Comparison of ENCODE assay signal across 8 cellular contexts in genomic region chr6:108782231-108783041, GRCh38.
A peak's percentile ranks its signal among the peaks of the same experiment; 100 is the strongest.
DNase-seq lines count a peak whose midpoint lies in the region; ATAC-seq and TF ChIP-seq lines count a peak whose summit lies in the region.

No MANE protein-coding gene starts in this region.

- H3K9me3 ChIP-seq in AG04450 (ENCODE audit: control insufficient read depth, insufficient read depth, low read length) = peaks cover 3% of the 10 kb centered on the region; the same call in 1 of the 2 replicates
- no peaks in the 10 kb centered on the region for H3K9me3 ChIP-seq in right cardiac atrium (ENCODE audit: control insufficient read depth, low read length)

- H3K4me3 ChIP-seq in AG04450 (ENCODE audit: low read depth, low read length) (peak overlapping the region; percentile 68), right cardiac atrium (ENCODE audit: low read length) (peak overlapping the region; percentile 63), urinary bladder (ENCODE audit: low read depth, low read length) (peak overlapping the region; percentile 36)

- DNase-seq in AG04450 (ENCODE audit: low read depth, low spot score) (peak; percentile 30), NAMALWA (ENCODE audit: low spot score) (peak; percentile 83), T-helper 2 cell (peak; percentile 34 to 84 (median 61)), anterior cingulate cortex (lab: John Stamatoyannopoulos, UW) (peak in 54 of 58 donors; percentile 6 to 82 (median 52)), right cardiac atrium (peak; percentile 82 to 94 (median 90)), pulmonary artery endothelial cell (ENCODE audit: low read depth, low spot score) (peak; percentile 40)

- H3K27ac ChIP-seq in AG04450 (ENCODE audit: low read depth, low read length) (peak overlapping the region; percentile 57), right cardiac atrium (ENCODE audit: low read length) (no peak overlapping the region), urinary bladder (ENCODE audit: low read depth) (no peak overlapping the region)

- intact Hi-C loops in right cardiac atrium (cut with DNase I) = loop anchor here (5.0 to 10.0 kb wide), 3 partner anchors 220 to 240 kb away; partner anchors contain the start of gene FOXO3 (in 1 of the 4)

- WGBS in right cardiac atrium = 4% methylated on average over 21 of the region's 21 CpGs
- 3% methylated on average over 21 of the region's 21 CpGs for WGBS in urinary bladder

- H3K4me1 ChIP-seq in right cardiac atrium (ENCODE audit: control insufficient read depth, insufficient read depth, low read length) (no peaks in the 10 kb centered on the region), urinary bladder (ENCODE audit: insufficient read depth) (no peaks in the 10 kb centered on the region)

- TF ChIP-seq CTCF in AG04450 (IDR thresholded peaks at IDR 0.05; ENCODE audit: low read depth, low read length) = peak; percentile 85

- POLR2A ChIA-PET in AG04450 (lab: Yijun Ruan, JAX) = no interaction called here

- H3K27me3 ChIP-seq in AG04450 (ENCODE audit: control insufficient read depth, insufficient read depth, low read length) (no peaks in the 10 kb centered on the region), right cardiac atrium (ENCODE audit: control insufficient read depth, insufficient read depth) (no peaks in the 10 kb centered on the region)

- CTCF ChIA-PET in AG04450 (lab: Charles Lee) = interaction anchor here (0.8 to 2.3 kb wide), 7 partner anchors 15 to 292 kb away, joined by 3 to 10 read pairs (median 4); no protein-coding TSS in a partner anchor

- ATAC-seq in GM19324 (IDR thresholded peaks at IDR 0.05; ENCODE audit: low FRiP score, unreplicated experiment) = peak; percentile 51
- peak; percentile 94 to 95 for ATAC-seq in right cardiac atrium

- no peaks in the 10 kb centered on the region for H3K36me3 ChIP-seq in urinary bladder (ENCODE audit: insufficient read depth)

Comparison
In these comparisons a context has a peak if more than half of its experiments do, and no peak if none do; other contexts are left out.
1. DNase-seq: peak in every context shown above with its lines; median percentile 90 in right cardiac atrium; 83 in NAMALWA; 61 in T-helper 2 cell; 52 in anterior cingulate cortex; 40 in pulmonary artery endothelial cell; 30 in AG04450.